17 cellular contexts compared by ENCODE assay signal in the genomic region with DNA sequence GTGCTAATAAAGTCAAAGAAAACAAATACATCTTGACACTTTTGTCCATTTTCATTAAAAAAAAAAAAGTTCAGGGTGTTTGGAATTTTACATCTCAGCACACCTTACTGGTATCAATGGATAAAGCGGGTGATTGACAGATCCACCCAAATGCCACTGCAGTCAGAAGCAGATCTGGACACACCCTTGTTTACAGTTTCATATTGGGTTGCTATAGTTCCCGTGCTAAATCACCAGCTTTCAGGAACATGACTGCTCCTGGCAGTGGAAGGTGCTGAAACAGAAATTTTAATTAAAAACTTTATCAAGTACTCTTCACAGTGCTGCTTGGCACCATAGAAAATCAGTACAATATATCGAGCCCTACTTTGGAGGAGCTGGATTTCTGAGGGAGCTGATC.
"Had no signal": no experiment of that assay in that cellular context is flagged by ENCODE, and none has a peak within 500 bp of the region (broad histone marks: within the 10 kb centered on the region; RNA-seq: fewer than 3 reads in every experiment).

No MANE protein-coding gene starts in this region.

- H3K36me3 ChIP-seq: cardiac muscle cell, neural progenitor cell, thyroid gland, vagina had no signal

- H3K27me3 ChIP-seq: cardiac muscle cell, dorsolateral prefrontal cortex, neural progenitor cell, thyroid gland, vagina had no signal

- ATAC-seq: activated CD8-positive, alpha-beta T cell treated with anti-CD3 and anti-CD28 coated beads for 36 hours; activated T-cell treated with anti-CD3 and anti-CD28 coated beads, Interleukin-2, amount 50 U/mL, for 4 hours; stimulated activated memory B cell treated with anti-CD40 and anti-IgM and Interleukin-4, amounts not matched to agents 10 μg/mL and 1 μg/mL and 100 μg/mL, for 72 hours had no signal

- H3K4me1 ChIP-seq: neural progenitor cell, parathyroid adenoma, thyroid gland, vagina had no signal

- DNase-seq: activated B cell treated with CpG ODN at 0.5 μM for 24 hours; activated CD4-positive, alpha-beta T cell treated with anti-CD3 and anti-CD28 coated beads for 48 hours; activated CD8-positive, alpha-beta T cell treated with anti-CD3 and anti-CD28 coated beads for 36 hours; activated effector memory CD4-positive, alpha-beta T cell treated with Interleukin-2 at 50 U/mL for 16 hours; activated naive CD4-positive, alpha-beta T cell treated with anti-CD3 and anti-CD28 coated beads, Interleukin-2, amount 50 U/mL, for 16 hours; activated T-cell treated with anti-CD3 and anti-CD28 coated beads, Interleukin-2, amount 50 U/mL, for 4 hours; dorsolateral prefrontal cortex; foreskin melanocyte; naive B cell; retina; stimulated activated CD4-positive, alpha-beta T cell treated with anti-CD3 and anti-CD28 coated beads, Interleukin-2, amount 100 ng/mL, for 48 hours; thyroid gland had no signal

- H3K4me3 ChIP-seq: cardiac muscle cell, dorsolateral prefrontal cortex, neural progenitor cell, thyroid gland, vagina had no signal

- H3K27ac ChIP-seq: cardiac muscle cell, dorsolateral prefrontal cortex, neural progenitor cell, parathyroid adenoma, thyroid gland, vagina had no signal

- H3K9me3 ChIP-seq: thyroid gland, vagina had no signal
